In the genomic region with DNA sequence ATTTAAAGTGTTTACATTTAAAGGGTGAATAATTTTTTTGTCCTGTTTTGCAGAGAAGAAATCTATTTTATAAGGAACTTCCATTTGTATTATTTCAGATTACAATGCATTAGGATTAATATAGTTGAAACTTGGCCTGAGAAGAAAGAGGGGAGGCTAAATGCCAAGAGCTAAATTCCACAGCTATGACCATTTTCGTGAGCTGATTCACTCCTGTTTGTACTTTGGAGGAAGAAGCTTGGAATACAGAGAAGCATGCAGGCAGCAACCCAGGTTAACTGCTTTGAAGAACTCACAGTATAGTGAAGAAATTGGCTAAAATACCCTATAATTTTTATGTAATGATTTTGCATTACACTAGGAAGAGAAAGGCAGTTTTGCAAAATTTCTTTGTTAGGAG, we compare ENCODE assay signal across 13 cellular contexts.
DNase-seq lines count a peak whose midpoint lies in the region; ATAC-seq and TF ChIP-seq lines count a peak whose summit lies in the region.
"Had no signal": no experiment of that assay in that cellular context is flagged by ENCODE, and none has a peak within 500 bp of the region (broad histone marks: within the 10 kb centered on the region; RNA-seq: fewer than 3 reads in every experiment).

No MANE protein-coding gene starts in this region.

- dilution Hi-C loops in mammary epithelial cell (cut with HindIII; ENCODE audit: low sequenced_read_pairs), result no loop called here

- no peak for TF ChIP-seq POLR2A in body of pancreas (IDR thresholded peaks at IDR 0.05)

- no peaks in the 10 kb centered on the region for H3K9me3 ChIP-seq in mammary epithelial cell (replicated peaks; ENCODE audit: insufficient read depth, low read length)
- H3K9me3 ChIP-seq in body of pancreas, result no peaks in the 10 kb centered on the region
- no peaks in the 10 kb centered on the region for H3K9me3 ChIP-seq in hepatocyte (ENCODE audit: low read depth)

- no peak for TF ChIP-seq CTCF in AG04449 (IDR thresholded peaks at IDR 0.05; ENCODE audit: insufficient read depth, low read length, missing control alignments)
- TF ChIP-seq CTCF in mammary epithelial cell (conservative IDR thresholded peaks at IDR 0.05 in 1 of 2, IDR thresholded peaks at IDR 0.05 in 1 of 2; ENCODE audit: extremely low read depth in 1 of 2, insufficient read depth in 1 of 2, low read depth in 1 of 2, low read length in 2 of 2), result no peak
- TF ChIP-seq CTCF in kidney epithelial cell (IDR thresholded peaks at IDR 0.05; ENCODE audit: insufficient read depth, low read length, poor library complexity, severe bottlenecking), result no peak
- TF ChIP-seq CTCF in body of pancreas (IDR thresholded peaks at IDR 0.05), result no peak
- TF ChIP-seq CTCF in hepatocyte (IDR thresholded peaks at IDR 0.05; ENCODE audit: poor library complexity), result no peak

- 0% methylated on average over 1 of the region's 1 CpG for WGBS in mammary epithelial cell (ENCODE audit: low coverage, missing lambda C conversion rate)
- 0 to 22% methylated on average over 1 of the region's 1 CpG for WGBS in body of pancreas, 2 donors
- WGBS in hepatocyte (ENCODE audit: low lambda C conversion rate, missing lambda C conversion rate), result 26% methylated on average over 1 of the region's 1 CpG

- in situ Hi-C loops in mammary epithelial cell (cut with MboI; ENCODE audit: low sequenced_read_pairs in 2 of 2), result no loop called here

- peak; percentile 37 for DNase-seq in AG04449 (ENCODE audit: low read depth, low spot score)
- DNase-seq in HT1080 (ENCODE audit: low read depth), result peak; percentile 77
- peak; percentile 79 for DNase-seq in mammary epithelial cell
- peak; percentile 38 for DNase-seq in kidney epithelial cell (ENCODE audit: low read depth)
- DNase-seq in SIG-M5 treated with dmso at 0.1 percent for 504 hours (lab: John Stamatoyannopoulos, UW; ENCODE audit: unreplicated experiment), result no peak
- DNase-seq in body of pancreas, result no peak
- no peak for DNase-seq in hepatocyte (ENCODE audit: low spot score)
- no peak for DNase-seq in activated CD4-positive, alpha-beta T cell treated with anti-CD3 and anti-CD28 coated beads, Interleukin-2, amount 50 U/mL, for 48 hours
- DNase-seq: central memory CD4-positive, alpha-beta T cell; DMS79; NCI-H1092 had no signal

- H3K36me3 ChIP-seq in mammary epithelial cell (ENCODE audit: insufficient read depth, low read length) (no peaks in the 10 kb centered on the region), kidney epithelial cell (ENCODE audit: control insufficient read depth, insufficient read depth, low read length) (no peaks in the 10 kb centered on the region), body of pancreas (replicated peaks in 1 of 2; ENCODE audit: insufficient read depth in 1 of 2, low read depth in 2 of 2) (no peaks in the 10 kb centered on the region), hepatocyte (replicated peaks; ENCODE audit: insufficient read depth, low read depth) (no peaks in the 10 kb centered on the region)

- H3K9ac ChIP-seq in mammary epithelial cell (ENCODE audit: insufficient read depth, low read length), result no peak overlapping the region

- H3K27me3 ChIP-seq in mammary epithelial cell (ENCODE audit: insufficient read depth, low read length) (no peaks in the 10 kb centered on the region), kidney epithelial cell (ENCODE audit: control insufficient read depth, insufficient read depth, low read length) (no peaks in the 10 kb centered on the region), body of pancreas (no peaks in the 10 kb centered on the region), hepatocyte (no peaks in the 10 kb centered on the region)

- CTCF ChIA-PET in AG04449 (lab: Yijun Ruan, JAX) (no interaction called here), mammary epithelial cell (lab: Charles Lee; ENCODE audit: low non-redundant PET) (no interaction called here)

- BruUV-seq in mammary epithelial cell (replicated peaks; lab: Mats Ljungman, UMichigan), result no TSS peak

- H3K27ac ChIP-seq in mammary epithelial cell (ENCODE audit: insufficient read depth, low read depth, low read length) (peak overlapping the region; percentile 85), body of pancreas (no peak overlapping the region), hepatocyte (no peak overlapping the region)
- H3K27ac ChIP-seq: HL-60 had no signal

- intact Hi-C loops in mammary epithelial cell (cut with micrococcal nuclease), result loop anchor here (5.0 to 10.0 kb wide), 2 partner anchors 131 to 306 kb away; no protein-coding TSS in a partner anchor
- intact Hi-C loops in body of pancreas (cut with DNase I), result no loop called here

- H4K20me1 ChIP-seq in mammary epithelial cell (ENCODE audit: insufficient read depth, low read length) (no peaks in the 10 kb centered on the region), hepatocyte (ENCODE audit: insufficient read depth, poor library complexity, severe bottlenecking) (no peaks in the 10 kb centered on the region)

- H2AFZ ChIP-seq in mammary epithelial cell (ENCODE audit: low read depth, low read length), result no peak overlapping the region
- no peak overlapping the region for H2AFZ ChIP-seq in hepatocyte

- POLR2A ChIA-PET in AG04449 (lab: Yijun Ruan, JAX), result no interaction called here

- ATAC-seq in body of pancreas, result no peak
- ATAC-seq: activated CD4-positive, CD25-positive, alpha-beta regulatory T cell treated with anti-CD3 and anti-CD28 coated beads, Interleukin-2, amount 50 U/mL, for 24 hours had no signal

- H3K4me3 ChIP-seq in AG04449 (ENCODE audit: low read depth, low read length) (no peak overlapping the region), mammary epithelial cell (replicated peaks in 1 of 3; ENCODE audit: insufficient read depth in 1 of 3, low read depth in 2 of 3, low read length in 3 of 3) (peak overlapping the region in 2 of 3 experiments; percentile 28), kidney epithelial cell (ENCODE audit: low read depth, low read length) (no peak overlapping the region), body of pancreas (no peak overlapping the region), hepatocyte (no peak overlapping the region)

- peaks cover 34% of the 10 kb centered on the region for H3K4me1 ChIP-seq in mammary epithelial cell (ENCODE audit: insufficient read depth, low read length)
- H3K4me1 ChIP-seq in body of pancreas, result no peaks in the 10 kb centered on the region
- H3K4me1 ChIP-seq in hepatocyte (ENCODE audit: insufficient read depth), result no peaks in the 10 kb centered on the region

- no peaks in the 10 kb centered on the region for H3K9me2 ChIP-seq in hepatocyte (replicated peaks; ENCODE audit: insufficient read depth)

- H3K79me2 ChIP-seq in mammary epithelial cell (ENCODE audit: insufficient read depth, low read length) (no peaks in the 10 kb centered on the region), hepatocyte (no peaks in the 10 kb centered on the region)

- H3K4me2 ChIP-seq in mammary epithelial cell (ENCODE audit: insufficient read depth, low read depth, low read length) (peak overlapping the region; percentile 80), hepatocyte (no peak overlapping the region)

Comparison
In these comparisons a context has a peak if more than half of its experiments do, and no peak if none do; other contexts are left out.
1. DNase-seq: peak in AG04449 (single experiment), HT1080 (single experiment), mammary epithelial cell (single experiment) and kidney epithelial cell (single experiment); none in SIG-M5 treated with dmso at 0.1 percent for 504 hours (single experiment), body of pancreas (0 of 4), hepatocyte (single experiment) and activated CD4-positive, alpha-beta T cell treated with anti-CD3 and anti-CD28 coated beads, Interleukin-2, amount 50 U/mL, for 48 hours (0 of 2).
2. H3K4me3 ChIP-seq: peak in mammary epithelial cell (2 of 3); none in AG04449 (single experiment), kidney epithelial cell (single experiment), body of pancreas (0 of 2) and hepatocyte (single experiment).